In the genomic region with DNA sequence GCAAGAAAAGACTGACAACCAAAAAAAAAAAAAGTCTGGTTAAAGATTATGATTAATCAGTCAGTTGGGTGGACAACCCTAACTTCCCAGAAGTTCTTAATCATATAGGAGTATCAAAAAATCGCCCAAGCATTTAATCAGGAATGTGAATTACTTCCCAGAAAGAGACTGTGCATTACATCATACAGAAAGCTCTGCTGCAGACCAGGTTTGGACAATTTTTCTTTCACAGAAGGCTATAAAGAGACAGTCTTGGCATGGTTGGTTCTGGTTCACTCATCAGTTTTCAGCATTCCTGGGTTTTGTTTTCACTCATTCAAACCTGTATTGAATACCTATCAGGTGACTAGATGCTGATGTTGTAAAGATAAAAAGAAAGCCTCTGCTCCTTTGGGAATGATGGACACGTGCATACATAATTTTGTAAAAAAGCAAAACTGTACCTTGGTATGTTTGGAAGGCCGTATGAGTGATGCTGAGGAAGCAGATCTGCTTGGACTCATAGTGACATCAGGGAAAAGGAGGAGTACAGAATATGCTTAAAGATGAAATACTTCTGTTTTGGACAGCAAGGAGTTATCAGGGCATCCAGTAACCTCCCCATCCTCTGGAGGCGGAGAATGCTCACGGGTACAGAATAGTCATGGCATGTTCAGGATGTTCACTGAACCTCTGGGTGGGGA, we compare ENCODE assay signal across 1 cellular context.
TF ChIP-seq lines count a peak whose summit lies in the region.

No MANE protein-coding gene starts in this region.

TF ChIP-seq in SK-N-SH, 30 proteins besides CTCF, POLR2A, EP300 and RAD21 (continued from another document):
- TF ChIP-seq, protein P1, sequence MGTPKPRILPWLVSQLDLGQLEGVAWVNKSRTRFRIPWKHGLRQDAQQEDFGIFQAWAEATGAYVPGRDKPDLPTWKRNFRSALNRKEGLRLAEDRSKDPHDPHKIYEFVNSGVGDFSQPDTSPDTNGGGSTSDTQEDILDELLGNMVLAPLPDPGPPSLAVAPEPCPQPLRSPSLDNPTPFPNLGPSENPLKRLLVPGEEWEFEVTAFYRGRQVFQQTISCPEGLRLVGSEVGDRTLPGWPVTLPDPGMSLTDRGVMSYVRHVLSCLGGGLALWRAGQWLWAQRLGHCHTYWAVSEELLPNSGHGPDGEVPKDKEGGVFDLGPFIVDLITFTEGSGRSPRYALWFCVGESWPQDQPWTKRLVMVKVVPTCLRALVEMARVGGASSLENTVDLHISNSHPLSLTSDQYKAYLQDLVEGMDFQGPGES (IDR thresholded peaks at IDR 0.05; ENCODE audit: low read depth, low read length): no peak
- TF ChIP-seq, protein P2, sequence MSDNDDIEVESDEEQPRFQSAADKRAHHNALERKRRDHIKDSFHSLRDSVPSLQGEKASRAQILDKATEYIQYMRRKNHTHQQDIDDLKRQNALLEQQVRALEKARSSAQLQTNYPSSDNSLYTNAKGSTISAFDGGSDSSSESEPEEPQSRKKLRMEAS (IDR thresholded peaks at IDR 0.05; ENCODE audit: low read depth): no peak
- TF ChIP-seq GATA2 (CRISPR knock-in tag; IDR thresholded peaks at IDR 0.05) (no peak), FOSL2 (IDR thresholded peaks at IDR 0.05; ENCODE audit: borderline replicate concordance, low read depth) (peak; percentile 35; the same call in 1 of the 2 replicates), MEF2A (IDR thresholded peaks at IDR 0.05; ENCODE audit: borderline replicate concordance, low read depth) (peak; percentile 11; the same call in 1 of the 2 replicates), SMC3 (IDR thresholded peaks at IDR 0.05; ENCODE audit: low read depth, low read length) (no peak), CHD2 (IDR thresholded peaks at IDR 0.05; ENCODE audit: low read length, partially characterized antibody) (no peak), SIN3A (IDR thresholded peaks at IDR 0.05; ENCODE audit: borderline replicate concordance, low read depth, low read length) (no peak), GABPA (IDR thresholded peaks at IDR 0.05; ENCODE audit: low read depth) (no peak), RFX5 (IDR thresholded peaks at IDR 0.05; ENCODE audit: low read length) (no peak), NFIC (IDR thresholded peaks at IDR 0.05; ENCODE audit: borderline replicate concordance) (peak; percentile 74), EZH2phosphoT487 (IDR thresholded peaks at IDR 0.05; ENCODE audit: borderline replicate concordance, low read depth) (no peak), ELF1 (IDR thresholded peaks at IDR 0.05) (no peak), TCF12 (IDR thresholded peaks at IDR 0.05) (peak; percentile 87), MXI1 (IDR thresholded peaks at IDR 0.05; ENCODE audit: low read depth, low read length) (no peak), POLR2AphosphoS5 (IDR thresholded peaks at IDR 0.05; ENCODE audit: low read depth, low read length) (peak; percentile 53; the same call in 1 of the 2 replicates), JUND (IDR thresholded peaks at IDR 0.05) (peak; percentile 68), TEAD4 (IDR thresholded peaks at IDR 0.05; ENCODE audit: borderline replicate concordance, insufficient read depth) (peak; percentile 64), NRF1 (IDR thresholded peaks at IDR 0.05; ENCODE audit: low read depth, low read length) (no peak), RXRA (IDR thresholded peaks at IDR 0.05; ENCODE audit: borderline replicate concordance, low read depth) (no peak), TAF1 (IDR thresholded peaks at IDR 0.05; ENCODE audit: borderline replicate concordance, low read depth, low read length) (no peak), YY1 (IDR thresholded peaks at IDR 0.05; ENCODE audit: low read depth) (no peak), FOXM1 (IDR thresholded peaks at IDR 0.05; ENCODE audit: low read depth) (0 out of 2 replicates have a peak, but pooled peaks have one; percentile 69)
- TF ChIP-seq, protein P3, sequence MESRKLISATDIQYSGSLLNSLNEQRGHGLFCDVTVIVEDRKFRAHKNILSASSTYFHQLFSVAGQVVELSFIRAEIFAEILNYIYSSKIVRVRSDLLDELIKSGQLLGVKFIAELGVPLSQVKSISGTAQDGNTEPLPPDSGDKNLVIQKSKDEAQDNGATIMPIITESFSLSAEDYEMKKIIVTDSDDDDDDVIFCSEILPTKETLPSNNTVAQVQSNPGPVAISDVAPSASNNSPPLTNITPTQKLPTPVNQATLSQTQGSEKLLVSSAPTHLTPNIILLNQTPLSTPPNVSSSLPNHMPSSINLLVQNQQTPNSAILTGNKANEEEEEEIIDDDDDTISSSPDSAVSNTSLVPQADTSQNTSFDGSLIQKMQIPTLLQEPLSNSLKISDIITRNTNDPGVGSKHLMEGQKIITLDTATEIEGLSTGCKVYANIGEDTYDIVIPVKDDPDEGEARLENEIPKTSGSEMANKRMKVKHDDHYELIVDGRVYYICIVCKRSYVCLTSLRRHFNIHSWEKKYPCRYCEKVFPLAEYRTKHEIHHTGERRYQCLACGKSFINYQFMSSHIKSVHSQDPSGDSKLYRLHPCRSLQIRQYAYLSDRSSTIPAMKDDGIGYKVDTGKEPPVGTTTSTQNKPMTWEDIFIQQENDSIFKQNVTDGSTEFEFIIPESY (IDR thresholded peaks at IDR 0.05; ENCODE audit: borderline replicate concordance, low read depth): no peak; the same call in 1 of the 2 replicates
- TF ChIP-seq, protein P4, sequence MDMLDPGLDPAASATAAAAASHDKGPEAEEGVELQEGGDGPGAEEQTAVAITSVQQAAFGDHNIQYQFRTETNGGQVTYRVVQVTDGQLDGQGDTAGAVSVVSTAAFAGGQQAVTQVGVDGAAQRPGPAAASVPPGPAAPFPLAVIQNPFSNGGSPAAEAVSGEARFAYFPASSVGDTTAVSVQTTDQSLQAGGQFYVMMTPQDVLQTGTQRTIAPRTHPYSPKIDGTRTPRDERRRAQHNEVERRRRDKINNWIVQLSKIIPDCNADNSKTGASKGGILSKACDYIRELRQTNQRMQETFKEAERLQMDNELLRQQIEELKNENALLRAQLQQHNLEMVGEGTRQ (IDR thresholded peaks at IDR 0.05; ENCODE audit: borderline replicate concordance, low read depth, low read length): no peak
- TF ChIP-seq, protein P5, sequence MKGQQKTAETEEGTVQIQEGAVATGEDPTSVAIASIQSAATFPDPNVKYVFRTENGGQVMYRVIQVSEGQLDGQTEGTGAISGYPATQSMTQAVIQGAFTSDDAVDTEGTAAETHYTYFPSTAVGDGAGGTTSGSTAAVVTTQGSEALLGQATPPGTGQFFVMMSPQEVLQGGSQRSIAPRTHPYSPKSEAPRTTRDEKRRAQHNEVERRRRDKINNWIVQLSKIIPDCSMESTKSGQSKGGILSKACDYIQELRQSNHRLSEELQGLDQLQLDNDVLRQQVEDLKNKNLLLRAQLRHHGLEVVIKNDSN (IDR thresholded peaks at IDR 0.05; ENCODE audit: borderline replicate concordance, low read depth): 0 out of 2 replicates have a peak, but pooled peaks have one; percentile 13
- TF ChIP-seq, protein P6, sequence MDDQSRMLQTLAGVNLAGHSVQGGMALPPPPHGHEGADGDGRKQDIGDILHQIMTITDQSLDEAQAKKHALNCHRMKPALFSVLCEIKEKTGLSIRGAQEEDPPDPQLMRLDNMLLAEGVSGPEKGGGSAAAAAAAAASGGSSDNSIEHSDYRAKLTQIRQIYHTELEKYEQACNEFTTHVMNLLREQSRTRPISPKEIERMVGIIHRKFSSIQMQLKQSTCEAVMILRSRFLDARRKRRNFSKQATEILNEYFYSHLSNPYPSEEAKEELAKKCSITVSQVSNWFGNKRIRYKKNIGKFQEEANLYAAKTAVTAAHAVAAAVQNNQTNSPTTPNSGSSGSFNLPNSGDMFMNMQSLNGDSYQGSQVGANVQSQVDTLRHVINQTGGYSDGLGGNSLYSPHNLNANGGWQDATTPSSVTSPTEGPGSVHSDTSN (IDR thresholded peaks at IDR 0.05): peak; percentile 71
- TF ChIP-seq, protein P7, sequence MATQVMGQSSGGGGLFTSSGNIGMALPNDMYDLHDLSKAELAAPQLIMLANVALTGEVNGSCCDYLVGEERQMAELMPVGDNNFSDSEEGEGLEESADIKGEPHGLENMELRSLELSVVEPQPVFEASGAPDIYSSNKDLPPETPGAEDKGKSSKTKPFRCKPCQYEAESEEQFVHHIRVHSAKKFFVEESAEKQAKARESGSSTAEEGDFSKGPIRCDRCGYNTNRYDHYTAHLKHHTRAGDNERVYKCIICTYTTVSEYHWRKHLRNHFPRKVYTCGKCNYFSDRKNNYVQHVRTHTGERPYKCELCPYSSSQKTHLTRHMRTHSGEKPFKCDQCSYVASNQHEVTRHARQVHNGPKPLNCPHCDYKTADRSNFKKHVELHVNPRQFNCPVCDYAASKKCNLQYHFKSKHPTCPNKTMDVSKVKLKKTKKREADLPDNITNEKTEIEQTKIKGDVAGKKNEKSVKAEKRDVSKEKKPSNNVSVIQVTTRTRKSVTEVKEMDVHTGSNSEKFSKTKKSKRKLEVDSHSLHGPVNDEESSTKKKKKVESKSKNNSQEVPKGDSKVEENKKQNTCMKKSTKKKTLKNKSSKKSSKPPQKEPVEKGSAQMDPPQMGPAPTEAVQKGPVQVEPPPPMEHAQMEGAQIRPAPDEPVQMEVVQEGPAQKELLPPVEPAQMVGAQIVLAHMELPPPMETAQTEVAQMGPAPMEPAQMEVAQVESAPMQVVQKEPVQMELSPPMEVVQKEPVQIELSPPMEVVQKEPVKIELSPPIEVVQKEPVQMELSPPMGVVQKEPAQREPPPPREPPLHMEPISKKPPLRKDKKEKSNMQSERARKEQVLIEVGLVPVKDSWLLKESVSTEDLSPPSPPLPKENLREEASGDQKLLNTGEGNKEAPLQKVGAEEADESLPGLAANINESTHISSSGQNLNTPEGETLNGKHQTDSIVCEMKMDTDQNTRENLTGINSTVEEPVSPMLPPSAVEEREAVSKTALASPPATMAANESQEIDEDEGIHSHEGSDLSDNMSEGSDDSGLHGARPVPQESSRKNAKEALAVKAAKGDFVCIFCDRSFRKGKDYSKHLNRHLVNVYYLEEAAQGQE (IDR thresholded peaks at IDR 0.05; ENCODE audit: low read depth, low read length): no peak
TF ChIP-seq in SK-N-SH: peak in this region for 10.
